In genomic region chr3:111700054-111700453, GRCh38 we compare ENCODE assay signal across 17 cellular contexts. TPM values are rescaled to one million over a fixed set of nuclear protein-coding genes. Genes with fewer than 3 reads are reported as not detected.
A peak's percentile ranks its signal among the peaks of the same experiment; 100 is the strongest.
DNase-seq lines count a peak whose midpoint lies in the region; ATAC-seq and TF ChIP-seq lines count a peak whose summit lies in the region.
"Had no signal": no experiment of that assay in that cellular context is flagged by ENCODE, and none has a peak within 500 bp of the region (broad histone marks: within the 10 kb centered on the region; RNA-seq: fewer than 3 reads in every experiment).

No MANE protein-coding gene starts in this region.

- no peaks in the 10 kb centered on the region for H3K36me3 ChIP-seq in H7 (replicated peaks; ENCODE audit: control insufficient read depth, insufficient read depth, low read length)
- H3K36me3 ChIP-seq: gastrocnemius medialis, transverse colon had no signal

- no peaks in the 10 kb centered on the region for H3K9me3 Mint-ChIP-seq in activated T-cell treated with anti-CD3 and anti-CD28 coated beads, Interleukin-2, amount 50 U/mL, for 4 hours
- no peaks in the 10 kb centered on the region for H3K9me3 Mint-ChIP-seq in natural killer cell treated with Interleukin-12 subunit alpha and Interleukin-12 subunit beta and Interleukin-15 and Interleukin-18, amount 100 ng/mL, for 72 hours
- no peaks in the 10 kb centered on the region for H3K9me3 Mint-ChIP-seq in HFFc6
- H3K9me3 Mint-ChIP-seq: WTC11 had no signal

- no peak overlapping the region for H3K27ac Mint-ChIP-seq in natural killer cell treated with Interleukin-12 subunit alpha and Interleukin-12 subunit beta and Interleukin-15 and Interleukin-18, amount 100 ng/mL, for 72 hours
- no peak overlapping the region for H3K27ac Mint-ChIP-seq in HFFc6
- H3K27ac Mint-ChIP-seq: WTC11 had no signal

- H3K4me1 Mint-ChIP-seq in activated T-cell treated with anti-CD3 and anti-CD28 coated beads, Interleukin-2, amount 50 U/mL, for 4 hours (ENCODE audit: low read depth) = peaks cover 23% of the 10 kb centered on the region
- H3K4me1 Mint-ChIP-seq in natural killer cell treated with Interleukin-12 subunit alpha and Interleukin-12 subunit beta and Interleukin-15 and Interleukin-18, amount 100 ng/mL, for 72 hours (ENCODE audit: low read depth in 2 of 2) = peaks cover 23 to 32% of the 10 kb centered on the region in 2 donors
- H3K4me1 Mint-ChIP-seq in HFFc6 (ENCODE audit: low read depth) = peaks cover 31% of the 10 kb centered on the region

- no peak overlapping the region for H3K4me3 ChIP-seq in H7 (ENCODE audit: insufficient read depth, low read depth, low read length)
- H3K4me3 ChIP-seq: gastrocnemius medialis, transverse colon had no signal

- H3K36me3 Mint-ChIP-seq in activated T-cell treated with anti-CD3 and anti-CD28 coated beads, Interleukin-2, amount 50 U/mL, for 4 hours (ENCODE audit: insufficient read depth) = peaks cover 4% of the 10 kb centered on the region
- H3K36me3 Mint-ChIP-seq in natural killer cell treated with Interleukin-12 subunit alpha and Interleukin-12 subunit beta and Interleukin-15 and Interleukin-18, amount 100 ng/mL, for 72 hours = no peaks in the 10 kb centered on the region
- no peaks in the 10 kb centered on the region for H3K36me3 Mint-ChIP-seq in HFFc6 (ENCODE audit: low read depth)
- H3K36me3 Mint-ChIP-seq: WTC11 had no signal

- DNase-seq in activated T-cell treated with anti-CD3 and anti-CD28 coated beads, Interleukin-2, amount 50 U/mL, for 4 hours = no peak
- no peak for DNase-seq in activated T-cell treated with anti-CD3 and anti-CD28 coated beads, Interleukin-2, amount 50 U/mL, for 48 hours
- no peak for DNase-seq in natural killer cell treated with Interleukin-12 subunit alpha and Interleukin-12 subunit beta and Interleukin-15 and Interleukin-18, amount 100 ng/mL, for 72 hours (ENCODE audit: low spot score)
- no peak for DNase-seq in H7
- DNase-seq in Ammon's horn (ENCODE audit: low spot score) = no peak
- no peak for DNase-seq in HFFc6
- DNase-seq: anterior cingulate cortex, DMS79 treated with DMSO at 0.1 percent for 48 hours, gastrocnemius medialis, NCI-H1436, NCI-H774, right cardiac atrium, SIG-M5, transverse colon had no signal

- TF ChIP-seq CTCF in HFFc6 (IDR thresholded peaks at IDR 0.05) = no peak

- H3K27me3 Mint-ChIP-seq in activated T-cell treated with anti-CD3 and anti-CD28 coated beads, Interleukin-2, amount 50 U/mL, for 4 hours (ENCODE audit: low read depth) = no peaks in the 10 kb centered on the region
- H3K27me3 Mint-ChIP-seq in natural killer cell treated with Interleukin-12 subunit alpha and Interleukin-12 subunit beta and Interleukin-15 and Interleukin-18, amount 100 ng/mL, for 72 hours = no peaks in the 10 kb centered on the region
- no peaks in the 10 kb centered on the region for H3K27me3 Mint-ChIP-seq in HFFc6 (ENCODE audit: insufficient read depth)

- H3K27me3 ChIP-seq in H7 (ENCODE audit: control insufficient read depth, insufficient read depth, low read length) = no peaks in the 10 kb centered on the region
- H3K27me3 ChIP-seq: gastrocnemius medialis, transverse colon had no signal

- ATAC-seq in activated T-cell treated with anti-CD3 and anti-CD28 coated beads, Interleukin-2, amount 50 U/mL, for 4 hours = peak; percentile 44 to 58
- ATAC-seq in GM21723 (IDR thresholded peaks at IDR 0.05; ENCODE audit: unreplicated experiment) = peak; percentile 73
- ATAC-seq in HG03558 (IDR thresholded peaks at IDR 0.05; ENCODE audit: extremely low read depth, unreplicated experiment) = peak; percentile 47
- peak; percentile 50 to 56 for ATAC-seq in natural killer cell treated with Interleukin-12 subunit alpha and Interleukin-12 subunit beta and Interleukin-15 and Interleukin-18, amount 100 ng/mL, for 72 hours
- ATAC-seq: gastrocnemius medialis, right cardiac atrium, WTC11 had no signal

- peak overlapping the region; percentile 19 for H3K4me3 Mint-ChIP-seq in activated T-cell treated with anti-CD3 and anti-CD28 coated beads, Interleukin-2, amount 50 U/mL, for 4 hours
- H3K4me3 Mint-ChIP-seq in natural killer cell treated with Interleukin-12 subunit alpha and Interleukin-12 subunit beta and Interleukin-15 and Interleukin-18, amount 100 ng/mL, for 72 hours = no peak overlapping the region
- H3K4me3 Mint-ChIP-seq in HFFc6 = no peak overlapping the region
- H3K4me3 Mint-ChIP-seq: WTC11 had no signal

RNA-seq across cellular contexts. Expression of gene PLCXD2, which starts 25.6 kb away (rescaled TPM):
- total RNA-seq in activated T-cell treated with anti-CD3 and anti-CD28 coated beads, Interleukin-2, amount 50 U/mL, for 4 hours = 1 to 10 TPM; 7.4 to 9.7 (median 8.9) TPM
- total RNA-seq in natural killer cell treated with Interleukin-12 subunit alpha and Interleukin-12 subunit beta and Interleukin-15 and Interleukin-18, amount 100 ng/mL, for 72 hours = 10 to 100 TPM; 15.0 to 26.1 TPM
- 1.00 and 3.4 TPM in 2 replicates for total RNA-seq in H7 (2014; rRNA removed; shearing (Covaris generic))
- 1 to 10 TPM; 1.4 to 3.9 (median 1.8) TPM for total RNA-seq in HFFc6 (2021; fragmentation: NEBNext Ultra II Directional; extraction: Animal tissue kit (Norgen Biotek cat#: 25700))
